In genomic region chr1:218521414-218522169, GRCh38 we compare ENCODE assay signal across 8 cellular contexts.
A peak's percentile ranks its signal among the peaks of the same experiment; 100 is the strongest.
DNase-seq lines count a peak whose midpoint lies in the region; ATAC-seq and TF ChIP-seq lines count a peak whose summit lies in the region.

No MANE protein-coding gene starts in this region.

- peak; percentile 77 for ATAC-seq in GM18498 (IDR thresholded peaks at IDR 0.05; ENCODE audit: unreplicated experiment)
- peak; percentile 82 for ATAC-seq in HG03571 (IDR thresholded peaks at IDR 0.05; ENCODE audit: unreplicated experiment)
- ATAC-seq in left lobe of liver = peak; percentile 81
- ATAC-seq in stimulated activated naive CD8-positive, alpha-beta T cell treated with anti-CD3 and anti-CD28 coated beads, Interleukin-15, amount 100 ng/mL, for 72 hours = no peak
- ATAC-seq in stimulated activated memory B cell treated with anti-CD40 and anti-IgM and Interleukin-4, amounts not matched to agents 10 μg/mL and 1 μg/mL and 100 μg/mL, for 72 hours = no peak

- no peaks in the 10 kb centered on the region for H3K9me3 Mint-ChIP-seq in MCF 10A (ENCODE audit: unreplicated experiment)
- no peaks in the 10 kb centered on the region for H3K9me3 Mint-ChIP-seq in stimulated activated naive CD8-positive, alpha-beta T cell treated with anti-CD3 and anti-CD28 coated beads, Interleukin-15, amount 100 ng/mL, for 72 hours
- no peaks in the 10 kb centered on the region for H3K9me3 Mint-ChIP-seq in stimulated activated memory B cell treated with anti-CD40 and anti-IgM and Interleukin-4, amounts not matched to agents 10 μg/mL and 1 μg/mL and 100 μg/mL, for 72 hours

- DNase-seq in AG09309 (ENCODE audit: low read depth) = no peak
- DNase-seq in RWPE1 (ENCODE audit: low spot score) = peak; percentile 17
- DNase-seq in MCF 10A (ENCODE audit: unreplicated experiment) = peak; percentile 92
- DNase-seq in left lobe of liver (ENCODE audit: low spot score) = peak; percentile 48
- DNase-seq in stimulated activated naive CD8-positive, alpha-beta T cell treated with anti-CD3 and anti-CD28 coated beads, Interleukin-15, amount 100 ng/mL, for 72 hours = peak; percentile 17 to 41

- H3K4me3 Mint-ChIP-seq in MCF 10A (ENCODE audit: unreplicated experiment) = no peak overlapping the region
- no peak overlapping the region for H3K4me3 Mint-ChIP-seq in stimulated activated naive CD8-positive, alpha-beta T cell treated with anti-CD3 and anti-CD28 coated beads, Interleukin-15, amount 100 ng/mL, for 72 hours
- no peak overlapping the region for H3K4me3 Mint-ChIP-seq in stimulated activated memory B cell treated with anti-CD40 and anti-IgM and Interleukin-4, amounts not matched to agents 10 μg/mL and 1 μg/mL and 100 μg/mL, for 72 hours

- POLR2A ChIA-PET in RWPE1 (lab: Yijun Ruan, JAX; ENCODE audit: low non-redundant PET) = no interaction called here
- POLR2A ChIA-PET in MCF 10A (lab: Yijun Ruan, JAX) = interaction anchor here (0.6 kb wide), 1 partner anchor 66 kb away, joined by 3 read pairs; no protein-coding TSS in a partner anchor

- no peak overlapping the region for H3K4me3 ChIP-seq in AG09309 (ENCODE audit: control insufficient read depth, low read depth, low read length)

- no TSS peak for BruUV-seq in MCF 10A (replicated peaks; lab: Mats Ljungman, UMichigan)

- H3K27ac ChIP-seq in RWPE1 = no peak overlapping the region

- no peaks in the 10 kb centered on the region for H3K36me3 Mint-ChIP-seq in MCF 10A (ENCODE audit: insufficient read depth, unreplicated experiment)
- no peaks in the 10 kb centered on the region for H3K36me3 Mint-ChIP-seq in stimulated activated memory B cell treated with anti-CD40 and anti-IgM and Interleukin-4, amounts not matched to agents 10 μg/mL and 1 μg/mL and 100 μg/mL, for 72 hours

- no peaks in the 10 kb centered on the region for H3K27me3 Mint-ChIP-seq in MCF 10A (ENCODE audit: insufficient read depth, unreplicated experiment)
- peaks cover 49% of the 10 kb centered on the region for H3K27me3 Mint-ChIP-seq in stimulated activated naive CD8-positive, alpha-beta T cell treated with anti-CD3 and anti-CD28 coated beads, Interleukin-15, amount 100 ng/mL, for 72 hours
- H3K27me3 Mint-ChIP-seq in stimulated activated memory B cell treated with anti-CD40 and anti-IgM and Interleukin-4, amounts not matched to agents 10 μg/mL and 1 μg/mL and 100 μg/mL, for 72 hours = peaks cover 31% of the 10 kb centered on the region

- H3K27ac Mint-ChIP-seq in MCF 10A (ENCODE audit: low read depth, unreplicated experiment) = no peak overlapping the region
- no peak overlapping the region for H3K27ac Mint-ChIP-seq in stimulated activated naive CD8-positive, alpha-beta T cell treated with anti-CD3 and anti-CD28 coated beads, Interleukin-15, amount 100 ng/mL, for 72 hours
- H3K27ac Mint-ChIP-seq in stimulated activated memory B cell treated with anti-CD40 and anti-IgM and Interleukin-4, amounts not matched to agents 10 μg/mL and 1 μg/mL and 100 μg/mL, for 72 hours = no peak overlapping the region

- intact Hi-C loops in MCF 10A (cut with micrococcal nuclease) = loop anchor here (1.0 to 5.0 kb wide), 4 partner anchors 160 to 866 kb away; partner anchors contain the start of gene TGFB2

- TF ChIP-seq CTCF in AG09309 (IDR thresholded peaks at IDR 0.05; ENCODE audit: control insufficient read depth, insufficient read depth, low read depth, low read length, missing control alignments) = peak; percentile 64
- peak; percentile 41 for TF ChIP-seq CTCF in RWPE1 (conservative IDR thresholded peaks at IDR 0.05; ENCODE audit: low read depth)
- TF ChIP-seq CTCF in MCF 10A (IDR thresholded peaks at IDR 0.05; ENCODE audit: unreplicated experiment) = peak; percentile 90

- peaks cover 12% of the 10 kb centered on the region for H3K4me1 Mint-ChIP-seq in MCF 10A (ENCODE audit: insufficient read depth, unreplicated experiment)
- H3K4me1 Mint-ChIP-seq in stimulated activated naive CD8-positive, alpha-beta T cell treated with anti-CD3 and anti-CD28 coated beads, Interleukin-15, amount 100 ng/mL, for 72 hours = no peaks in the 10 kb centered on the region
- no peaks in the 10 kb centered on the region for H3K4me1 Mint-ChIP-seq in stimulated activated memory B cell treated with anti-CD40 and anti-IgM and Interleukin-4, amounts not matched to agents 10 μg/mL and 1 μg/mL and 100 μg/mL, for 72 hours

- CTCF ChIA-PET in RWPE1 (lab: Yijun Ruan, JAX) (no interaction called here), MCF 10A (lab: Yijun Ruan, JAX) (interaction anchor here (0.5 to 2.6 kb wide), 9 partner anchors 9 to 213 kb away, joined by 3 to 13 read pairs (median 3); partner anchors contain the start of gene TGFB2)

Comparison
In these comparisons a context has a peak if more than half of its experiments do, and no peak if none do; other contexts are left out.
1. ATAC-seq: peak in GM18498 (single experiment), HG03571 (single experiment) and left lobe of liver (single experiment); none in stimulated activated naive CD8-positive, alpha-beta T cell treated with anti-CD3 and anti-CD28 coated beads, Interleukin-15, amount 100 ng/mL, for 72 hours (single experiment) and stimulated activated memory B cell treated with anti-CD40 and anti-IgM and Interleukin-4, amounts not matched to agents 10 μg/mL and 1 μg/mL and 100 μg/mL, for 72 hours (single experiment).
2. Peak in every context shown above with its lines, with median percentiles within 50 percentile points of each other: CTCF ChIP-seq.